18 cellular contexts compared by ENCODE assay signal in the genomic region with DNA sequence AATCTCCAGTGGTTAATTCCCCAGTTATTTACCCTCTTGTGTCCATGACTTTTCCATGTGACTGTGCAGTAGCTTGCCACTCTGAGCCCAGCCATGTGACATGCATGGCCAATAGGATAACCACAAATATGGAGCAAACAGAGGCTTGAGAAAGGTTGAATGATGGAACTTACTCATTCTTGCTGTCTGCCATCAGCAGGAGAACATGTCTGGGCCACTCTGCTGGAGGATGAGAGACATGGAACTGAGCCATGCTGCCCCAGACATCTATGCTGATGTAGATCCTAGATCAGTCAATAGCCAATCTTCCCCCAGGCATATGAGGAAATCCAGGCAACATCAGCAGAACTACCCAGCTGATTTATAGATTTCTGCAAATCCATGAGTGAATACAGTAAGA.
DNase-seq lines count a peak whose midpoint lies in the region; ATAC-seq and TF ChIP-seq lines count a peak whose summit lies in the region.
"Had no signal": no experiment of that assay in that cellular context is flagged by ENCODE, and none has a peak within 500 bp of the region (broad histone marks: within the 10 kb centered on the region; RNA-seq: fewer than 3 reads in every experiment).

No MANE protein-coding gene starts in this region.

- H3K4me3 ChIP-seq in SK-N-SH (ENCODE audit: low read depth in 2 of 2, low read length in 1 of 2) (no peak overlapping the region), OCI-LY3 (ENCODE audit: low read length) (no peak overlapping the region), epithelial cell of esophagus (ENCODE audit: low read length) (no peak overlapping the region)
- H3K4me3 ChIP-seq: HAP-1 had no signal

- H3K9ac ChIP-seq in SK-N-SH (no peak overlapping the region), OCI-LY3 (ENCODE audit: low read length) (no peak overlapping the region)

- TF ChIP-seq EP300 in SK-N-SH (IDR thresholded peaks at IDR 0.05; ENCODE audit: borderline replicate concordance in 1 of 2, low read depth in 1 of 2, low read length in 1 of 2) = no peak

- ATAC-seq in SK-N-SH treated with all-trans-retinoic acid at 6 μM for 48 hours = no peak
- ATAC-seq in activated CD8-positive, alpha-beta T cell treated with anti-CD3 and anti-CD28 coated beads for 36 hours = no peak
- ATAC-seq: HepG2 had no signal

- H3F3A ChIP-seq in SK-N-SH (replicated peaks; ENCODE audit: insufficient read depth) = no peaks in the 10 kb centered on the region

- H3K4me2 ChIP-seq in SK-N-SH (no peak overlapping the region), OCI-LY3 (ENCODE audit: low read length) (peak overlapping the region; percentile 48; the same call in 1 of the 2 replicates)

- H3K9me3 ChIP-seq in SK-N-SH (no peaks in the 10 kb centered on the region), OCI-LY3 (ENCODE audit: insufficient read depth, low read length) (no peaks in the 10 kb centered on the region)
- H3K9me3 ChIP-seq: HAP-1 had no signal

- DNase-seq in SK-N-SH (peak; percentile 1), epithelial cell of esophagus (ENCODE audit: low read depth) (peak; percentile 94), iris pigment epithelial cell (ENCODE audit: low read depth) (peak; percentile 25), EL (no peak), DMS53 treated with DMSO at 0.1 percent for 48 hours (lab: John Stamatoyannopoulos, UW; ENCODE audit: unreplicated experiment) (no peak)
- DNase-seq in activated CD8-positive, alpha-beta T cell treated with anti-CD3 and anti-CD28 coated beads for 36 hours = no peak
- DNase-seq: AML-193; C1 segment of cervical spinal cord; Calu3; CD4-positive, alpha-beta T cell; DMS 273 treated with DMSO at 0.1 percent for 48 hours; DMS79; GOT3 had no signal

- H3K9me2 ChIP-seq in SK-N-SH = no peaks in the 10 kb centered on the region

- no peaks in the 10 kb centered on the region for H3K27me3 Mint-ChIP-seq in activated CD8-positive, alpha-beta T cell treated with anti-CD3 and anti-CD28 coated beads for 36 hours
- H3K27me3 Mint-ChIP-seq: CD4-positive, alpha-beta T cell had no signal

- intact Hi-C loops in activated CD8-positive, alpha-beta T cell treated with anti-CD3 and anti-CD28 coated beads for 36 hours (cut with micrococcal nuclease) = no loop called here

- H3K27ac Mint-ChIP-seq in activated CD8-positive, alpha-beta T cell treated with anti-CD3 and anti-CD28 coated beads for 36 hours = no peak overlapping the region
- H3K27ac Mint-ChIP-seq: CD4-positive, alpha-beta T cell had no signal

- H3K79me2 ChIP-seq in SK-N-SH (ENCODE audit: insufficient read depth) (no peaks in the 10 kb centered on the region), OCI-LY3 (ENCODE audit: low read length) (no peaks in the 10 kb centered on the region)

- no peaks in the 10 kb centered on the region for H3K9me3 Mint-ChIP-seq in activated CD8-positive, alpha-beta T cell treated with anti-CD3 and anti-CD28 coated beads for 36 hours
- H3K9me3 Mint-ChIP-seq: CD4-positive, alpha-beta T cell had no signal

- H3K27ac ChIP-seq in SK-N-SH (ENCODE audit: low read depth in 2 of 2, low read length in 1 of 2) = no peak overlapping the region
- H3K27ac ChIP-seq in OCI-LY3 (ENCODE audit: low read length) = no peak overlapping the region
- H3K27ac ChIP-seq: 22Rv1 had no signal

- H3K27me3 ChIP-seq in SK-N-SH (ENCODE audit: insufficient read depth) (no peaks in the 10 kb centered on the region), OCI-LY3 (ENCODE audit: low read depth, low read length) (no peaks in the 10 kb centered on the region)

- H3K4me1 ChIP-seq in SK-N-SH (ENCODE audit: control insufficient read depth in 1 of 2, insufficient read depth in 2 of 2, low read depth in 1 of 2, low read length in 1 of 2) (peaks cover 0 to 3% of the 10 kb centered on the region in 2 experiments; a peak in 1 of 4 replicates), OCI-LY3 (ENCODE audit: low read length) (peaks cover 25% of the 10 kb centered on the region)
- H3K4me1 ChIP-seq: HAP-1 had no signal

- no peak for TF ChIP-seq CTCF in SK-N-SH (IDR thresholded peaks at IDR 0.05)
- no peak for TF ChIP-seq CTCF in OCI-LY3 (IDR thresholded peaks at IDR 0.05; ENCODE audit: low read depth, low read length)
- no peak for TF ChIP-seq CTCF in epithelial cell of esophagus (IDR thresholded peaks at IDR 0.05; ENCODE audit: insufficient read depth, low read depth, low read length, missing control alignments)
- no peak for TF ChIP-seq CTCF in activated CD8-positive, alpha-beta T cell treated with anti-CD3 and anti-CD28 coated beads for 36 hours (IDR thresholded peaks at IDR 0.05)

- H3K36me3 Mint-ChIP-seq in activated CD8-positive, alpha-beta T cell treated with anti-CD3 and anti-CD28 coated beads for 36 hours (ENCODE audit: low read depth) = no peaks in the 10 kb centered on the region

- H2AFZ ChIP-seq in SK-N-SH (ENCODE audit: low read depth) = no peak overlapping the region
- H2AFZ ChIP-seq in OCI-LY3 (ENCODE audit: low read depth, low read length) = no peak overlapping the region

- CTCF ChIA-PET in SK-N-SH (lab: Yijun Ruan, JAX) = interaction anchor here (0.6 kb wide), 1 partner anchor 1318 kb away, joined by 3 read pairs; no protein-coding TSS in a partner anchor
- CTCF ChIA-PET in activated CD8-positive, alpha-beta T cell treated with anti-CD3 and anti-CD28 coated beads for 36 hours (lab: Charles Lee) = no interaction called here

- H4K20me1 ChIP-seq in SK-N-SH (ENCODE audit: insufficient read depth) = no peaks in the 10 kb centered on the region
- H4K20me1 ChIP-seq in OCI-LY3 (ENCODE audit: insufficient read depth, low read length) = no peaks in the 10 kb centered on the region

- POLR2A ChIA-PET in SK-N-SH (lab: Yijun Ruan, JAX) = no interaction called here
- POLR2A ChIA-PET in activated CD8-positive, alpha-beta T cell treated with anti-CD3 and anti-CD28 coated beads for 36 hours (lab: Charles Lee) = no interaction called here

- no peaks in the 10 kb centered on the region for H3K36me3 ChIP-seq in SK-N-SH (replicated peaks in 1 of 2; ENCODE audit: control insufficient read depth in 1 of 2, insufficient read depth in 2 of 2, low read length in 1 of 2)
- no peaks in the 10 kb centered on the region for H3K36me3 ChIP-seq in OCI-LY3 (replicated peaks; ENCODE audit: low read depth, low read length)
- H3K36me3 ChIP-seq: HAP-1 had no signal

- no peak for TF ChIP-seq RAD21 in SK-N-SH (IDR thresholded peaks at IDR 0.05; ENCODE audit: low read length)

- no peak overlapping the region for H3K4me3 Mint-ChIP-seq in activated CD8-positive, alpha-beta T cell treated with anti-CD3 and anti-CD28 coated beads for 36 hours
- H3K4me3 Mint-ChIP-seq: CD4-positive, alpha-beta T cell had no signal

- H3K4me1 Mint-ChIP-seq in activated CD8-positive, alpha-beta T cell treated with anti-CD3 and anti-CD28 coated beads for 36 hours (ENCODE audit: low read depth) = no peaks in the 10 kb centered on the region

TF ChIP-seq in SK-N-SH, 30 proteins besides CTCF, POLR2A, EP300 and RAD21 (continues in another document):
- TF ChIP-seq, protein P1, sequence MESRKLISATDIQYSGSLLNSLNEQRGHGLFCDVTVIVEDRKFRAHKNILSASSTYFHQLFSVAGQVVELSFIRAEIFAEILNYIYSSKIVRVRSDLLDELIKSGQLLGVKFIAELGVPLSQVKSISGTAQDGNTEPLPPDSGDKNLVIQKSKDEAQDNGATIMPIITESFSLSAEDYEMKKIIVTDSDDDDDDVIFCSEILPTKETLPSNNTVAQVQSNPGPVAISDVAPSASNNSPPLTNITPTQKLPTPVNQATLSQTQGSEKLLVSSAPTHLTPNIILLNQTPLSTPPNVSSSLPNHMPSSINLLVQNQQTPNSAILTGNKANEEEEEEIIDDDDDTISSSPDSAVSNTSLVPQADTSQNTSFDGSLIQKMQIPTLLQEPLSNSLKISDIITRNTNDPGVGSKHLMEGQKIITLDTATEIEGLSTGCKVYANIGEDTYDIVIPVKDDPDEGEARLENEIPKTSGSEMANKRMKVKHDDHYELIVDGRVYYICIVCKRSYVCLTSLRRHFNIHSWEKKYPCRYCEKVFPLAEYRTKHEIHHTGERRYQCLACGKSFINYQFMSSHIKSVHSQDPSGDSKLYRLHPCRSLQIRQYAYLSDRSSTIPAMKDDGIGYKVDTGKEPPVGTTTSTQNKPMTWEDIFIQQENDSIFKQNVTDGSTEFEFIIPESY (IDR thresholded peaks at IDR 0.05; ENCODE audit: borderline replicate concordance, low read depth) = no peak
- TF ChIP-seq TCF12 (IDR thresholded peaks at IDR 0.05) (no peak), RCOR1 (IDR thresholded peaks at IDR 0.05; ENCODE audit: low read length) (no peak), TEAD4 (IDR thresholded peaks at IDR 0.05; ENCODE audit: borderline replicate concordance, insufficient read depth) (no peak), ELF1 (IDR thresholded peaks at IDR 0.05) (no peak), NRF1 (IDR thresholded peaks at IDR 0.05; ENCODE audit: low read depth, low read length) (no peak)

TF ChIP-seq in SK-N-SH treated with all-trans-retinoic acid at 6 μM for 48 hours, 23 proteins besides CTCF, POLR2A, EP300 and RAD21:
- TF ChIP-seq, protein P2, sequence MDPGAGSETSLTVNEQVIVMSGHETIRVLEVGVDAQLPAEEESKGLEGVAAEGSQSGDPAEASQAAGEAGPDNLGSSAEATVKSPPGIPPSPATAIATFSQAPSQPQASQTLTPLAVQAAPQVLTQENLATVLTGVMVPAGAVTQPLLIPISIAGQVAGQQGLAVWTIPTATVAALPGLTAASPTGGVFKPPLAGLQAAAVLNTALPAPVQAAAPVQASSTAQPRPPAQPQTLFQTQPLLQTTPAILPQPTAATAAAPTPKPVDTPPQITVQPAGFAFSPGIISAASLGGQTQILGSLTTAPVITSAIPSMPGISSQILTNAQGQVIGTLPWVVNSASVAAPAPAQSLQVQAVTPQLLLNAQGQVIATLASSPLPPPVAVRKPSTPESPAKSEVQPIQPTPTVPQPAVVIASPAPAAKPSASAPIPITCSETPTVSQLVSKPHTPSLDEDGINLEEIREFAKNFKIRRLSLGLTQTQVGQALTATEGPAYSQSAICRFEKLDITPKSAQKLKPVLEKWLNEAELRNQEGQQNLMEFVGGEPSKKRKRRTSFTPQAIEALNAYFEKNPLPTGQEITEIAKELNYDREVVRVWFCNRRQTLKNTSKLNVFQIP (CRISPR knock-in tag; IDR thresholded peaks at IDR 0.05; ENCODE audit: borderline replicate concordance, low read depth) = no peak
- TF ChIP-seq ZNF565 (CRISPR knock-in tag; conservative IDR thresholded peaks at IDR 0.05; ENCODE audit: low read depth) (no peak), ISL1 (CRISPR knock-in tag; IDR thresholded peaks at IDR 0.05) (no peak), ZNF70 (CRISPR knock-in tag; IDR thresholded peaks at IDR 0.05) (no peak), TCF4 (CRISPR knock-in tag; IDR thresholded peaks at IDR 0.05; ENCODE audit: borderline replicate concordance) (no peak)

Comparison
In these comparisons a context has a peak if more than half of its experiments do, and no peak if none do; other contexts are left out.
1. DNase-seq: peak in SK-N-SH (single experiment), epithelial cell of esophagus (single experiment) and iris pigment epithelial cell (single experiment); none in EL (single experiment), activated CD8-positive, alpha-beta T cell treated with anti-CD3 and anti-CD28 coated beads for 36 hours (single experiment) and DMS53 treated with DMSO at 0.1 percent for 48 hours (single experiment).